ENCODE assay signal across 13 cellular contexts in genomic region chr10:78658645-78659632, GRCh38.
A peak's percentile ranks its signal among the peaks of the same experiment; 100 is the strongest.
DNase-seq lines count a peak whose midpoint lies in the region; ATAC-seq and TF ChIP-seq lines count a peak whose summit lies in the region.
"Had no signal": no experiment of that assay in that cellular context is flagged by ENCODE, and none has a peak within 500 bp of the region (broad histone marks: within the 10 kb centered on the region; RNA-seq: fewer than 3 reads in every experiment).

No MANE protein-coding gene starts in this region.

- intact Hi-C loops in ovary (cut with DNase I) (no loop called here), Right ventricle myocardium inferior (cut with DNase I) (loop anchor here (5.0 to 10.0 kb wide), 3 partner anchors 354 to 612 kb away; no protein-coding TSS in a partner anchor)

- no peaks in the 10 kb centered on the region for H3K27me3 ChIP-seq in ovary
- H3K27me3 ChIP-seq: SJCRH30 had no signal

- no peak overlapping the region for H3K4me3 ChIP-seq in ovary
- H3K4me3 ChIP-seq: SJCRH30 had no signal

- no peak overlapping the region for H3K27ac ChIP-seq in ovary
- H3K27ac ChIP-seq: SJCRH30 had no signal

- TF ChIP-seq EP300 in ovary (IDR thresholded peaks at IDR 0.05), result no peak

- 72 to 80% (median 80%) methylated on average over 8 of the region's 8 CpGs for WGBS in ovary, 3 donors

- ATAC-seq in GM18867 (IDR thresholded peaks at IDR 0.05; ENCODE audit: unreplicated experiment) (peak; percentile 76), GM21737 (IDR thresholded peaks at IDR 0.05; ENCODE audit: unreplicated experiment) (peak; percentile 55), HG03469 (IDR thresholded peaks at IDR 0.05; ENCODE audit: unreplicated experiment) (peak; percentile 66), Right ventricle myocardium inferior (no peak)

- peaks cover 4% of the 10 kb centered on the region for H3K4me1 ChIP-seq in ovary (ENCODE audit: insufficient read depth)
- H3K4me1 ChIP-seq: SJCRH30 had no signal

- DNase-seq in germinal center (ENCODE audit: low spot score) (peak; percentile 79), AG20443 (ENCODE audit: low spot score) (no peak), ovary (no peak), Right ventricle myocardium inferior (ENCODE audit: missing footprints) (no peak)
- DNase-seq in activated effector memory CD4-positive, alpha-beta T cell treated with Interleukin-2 at 50 U/mL for 16 hours, result no peak
- DNase-seq: activated CD4-positive, alpha-beta memory T cell treated with anti-CD3 and anti-CD28 coated beads, Interleukin-2, amount 10 ng/mL, durations not matched to agents 7 days and 5 days; amniotic stem cell; Calu3; SJCRH30; stimulated activated naive B cell treated with anti-CD40 and anti-IgM and Interleukin-4, amounts not matched to agents 10 μg/mL and 1 μg/mL and 100 μg/mL, for 72 hours had no signal

- H3K9me3 ChIP-seq in ovary, result no peaks in the 10 kb centered on the region
- H3K9me3 ChIP-seq: SJCRH30 had no signal

- no peak for TF ChIP-seq POLR2A in ovary (IDR thresholded peaks at IDR 0.05)

- TF ChIP-seq CTCF in ovary (IDR thresholded peaks at IDR 0.05), result no peak

- H3K36me3 ChIP-seq in ovary, result no peaks in the 10 kb centered on the region
- H3K36me3 ChIP-seq: SJCRH30 had no signal
